In the genomic region with DNA sequence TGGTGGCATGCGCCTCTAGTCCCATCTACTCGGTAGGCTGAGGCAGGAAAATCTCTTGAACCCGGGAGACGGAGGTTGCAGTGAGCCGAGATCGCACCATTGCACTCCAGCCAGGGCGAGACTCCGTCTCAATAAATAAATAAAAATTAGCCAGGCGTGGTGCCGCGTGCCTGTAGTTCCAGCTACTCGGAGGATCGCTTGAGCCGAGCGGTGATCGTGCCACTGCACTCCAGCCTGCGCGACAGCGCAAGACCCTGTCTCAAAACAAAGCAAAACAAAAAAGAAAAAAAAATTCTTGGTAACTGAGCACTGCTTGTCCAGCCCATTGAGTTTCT, we compare ENCODE assay signal across 6 cellular contexts. TPM values are rescaled to one million over a fixed set of nuclear protein-coding genes. Genes with fewer than 3 reads are reported as not detected.
DNase-seq lines count a peak whose midpoint lies in the region; ATAC-seq and TF ChIP-seq lines count a peak whose summit lies in the region.

No MANE protein-coding gene starts in this region.

- DNase-seq in CD14-positive monocyte (ENCODE audit: low spot score): no peak
- DNase-seq in lung (ENCODE audit: low spot score): no peak
- DNase-seq in NCI-H2107 treated with DMSO at 0.1 percent for 48 hours (lab: John Stamatoyannopoulos, UW; ENCODE audit: unreplicated experiment): no peak
- no peak for DNase-seq in ecto neural progenitor cell (ENCODE audit: low spot score)
- no peak for DNase-seq in SIG-M5 treated with dmso at 0.1 percent for 504 hours (lab: John Stamatoyannopoulos, UW; ENCODE audit: unreplicated experiment)

- ATAC-seq in activated T-helper 17 cell treated with anti-CD3 and anti-CD28 coated beads, Interleukin-2, amount 50 U/mL, for 72 hours (replicated peaks): no peak
- peak; percentile 4 for ATAC-seq in lung (ENCODE audit: insufficient read depth, low FRiP score)

- peaks cover 3 to 5% of the 10 kb centered on the region in 2 donors for H3K4me1 ChIP-seq in lung (ENCODE audit: control insufficient read depth in 2 of 2, insufficient read depth in 2 of 2, low read length in 2 of 2)

- H3K9me3 Mint-ChIP-seq in CD14-positive monocyte: peaks cover 0 to 2% (median 0%) of the 10 kb centered on the region in 7 donors
- no peaks in the 10 kb centered on the region for H3K9me3 Mint-ChIP-seq in activated T-helper 17 cell treated with anti-CD3 and anti-CD28 coated beads, Interleukin-2, amount 50 U/mL, for 72 hours

- H3K4me1 Mint-ChIP-seq in CD14-positive monocyte: peaks cover 35% of the 10 kb centered on the region
- H3K4me1 Mint-ChIP-seq in activated T-helper 17 cell treated with anti-CD3 and anti-CD28 coated beads, Interleukin-2, amount 50 U/mL, for 72 hours: peaks cover 25% of the 10 kb centered on the region

- peak overlapping the region; percentile 91 to 96 for H3K27ac ChIP-seq in lung (ENCODE audit: low read depth in 1 of 2, low read length in 1 of 2)

- peak overlapping the region; percentile 97 to 98 for H3K4me3 Mint-ChIP-seq in CD14-positive monocyte
- peak overlapping the region; percentile 100 for H3K4me3 Mint-ChIP-seq in activated T-helper 17 cell treated with anti-CD3 and anti-CD28 coated beads, Interleukin-2, amount 50 U/mL, for 72 hours

- TF ChIP-seq CTCF in CD14-positive monocyte (IDR thresholded peaks at IDR 0.05) (no peak), lung (IDR thresholded peaks at IDR 0.05; ENCODE audit: control extremely low read depth, extremely low read depth) (no peak)

- H3K27me3 Mint-ChIP-seq in CD14-positive monocyte (ENCODE audit: low read depth in 3 of 3): peaks cover 0 to 2% (median 0%) of the 10 kb centered on the region in 3 donors
- no peaks in the 10 kb centered on the region for H3K27me3 Mint-ChIP-seq in activated T-helper 17 cell treated with anti-CD3 and anti-CD28 coated beads, Interleukin-2, amount 50 U/mL, for 72 hours

- no peaks in the 10 kb centered on the region for H3K9me3 ChIP-seq in lung (ENCODE audit: control insufficient read depth in 2 of 2, insufficient read depth in 1 of 2, low read length in 1 of 2)

- 14 to 22% methylated on average over 19 of the region's 19 CpGs for WGBS in lung, 2 donors

- intact Hi-C loops in CD14-positive monocyte (cut with micrococcal nuclease): no loop called here

- H3K27me3 ChIP-seq in lung (ENCODE audit: control insufficient read depth, insufficient read depth): no peaks in the 10 kb centered on the region

- peak overlapping the region; percentile 94 to 100 (median 99) for H3K27ac Mint-ChIP-seq in CD14-positive monocyte
- peak overlapping the region; percentile 98 for H3K27ac Mint-ChIP-seq in activated T-helper 17 cell treated with anti-CD3 and anti-CD28 coated beads, Interleukin-2, amount 50 U/mL, for 72 hours

- peaks cover 30 to 44% of the 10 kb centered on the region in 2 donors for H3K36me3 ChIP-seq in lung (ENCODE audit: control insufficient read depth in 2 of 2, insufficient read depth in 2 of 2, low read length in 2 of 2)

- H3K36me3 Mint-ChIP-seq in CD14-positive monocyte: peaks cover 61 to 65% of the 10 kb centered on the region in 2 donors
- H3K36me3 Mint-ChIP-seq in activated T-helper 17 cell treated with anti-CD3 and anti-CD28 coated beads, Interleukin-2, amount 50 U/mL, for 72 hours (ENCODE audit: low read depth): peaks cover 90% of the 10 kb centered on the region

- H3K4me3 ChIP-seq in lung: peak overlapping the region; percentile 45

RNA-seq across cellular contexts. Expression of a gene that starts 0.7 kb away (rescaled TPM):
- 10 to 100 TPM; 11.2 to 13.3 TPM for polyA plus RNA-seq in CD14-positive monocyte
- total RNA-seq in activated T-helper 17 cell treated with anti-CD3 and anti-CD28 coated beads, Interleukin-2, amount 50 U/mL, for 72 hours: 10 to 100 TPM; 38.8 TPM
- 10 to 100 TPM; 15.0 to 25.5 TPM for total RNA-seq in lung
- 10 to 100 TPM; 16.6 to 17.9 TPM for polyA plus RNA-seq in lung

RNA-seq across cellular contexts. Expression of a gene that starts 9.4 kb away (rescaled TPM):
- polyA plus RNA-seq in CD14-positive monocyte (not detected), lung (1 to 10 TPM; 1.5 to 1.9 TPM)
- 1 to 10 TPM; 3.0 to 3.4 TPM for total RNA-seq in activated T-helper 17 cell treated with anti-CD3 and anti-CD28 coated beads, Interleukin-2, amount 50 U/mL, for 72 hours
- 1 to 10 TPM in 1 of 2 donors, under 1 TPM in 1; 0.60 to 1.7 TPM for total RNA-seq in lung

RNA-seq across cellular contexts. Expression of a gene that starts 16.4 kb away (rescaled TPM):
- polyA plus RNA-seq in CD14-positive monocyte (10 to 100 TPM; 58.3 to 86.6 TPM), lung (10 to 100 TPM; 58.3 to 95.7 TPM)
- total RNA-seq in activated T-helper 17 cell treated with anti-CD3 and anti-CD28 coated beads, Interleukin-2, amount 50 U/mL, for 72 hours: 10 to 100 TPM; 76.9 to 85.8 TPM
- 100 to 1,000 TPM in 1 of 2 donors, 10 to 100 TPM in 1; 85.3 to 104 TPM for total RNA-seq in lung

RNA-seq across cellular contexts. Expression of a gene that starts 16.6 kb away (rescaled TPM):
- polyA plus RNA-seq in CD14-positive monocyte: 100 to 1,000 TPM; 207 to 246 TPM
- total RNA-seq in activated T-helper 17 cell treated with anti-CD3 and anti-CD28 coated beads, Interleukin-2, amount 50 U/mL, for 72 hours: 10 to 100 TPM; 48.1 to 63.9 TPM
- total RNA-seq in lung: 10 to 100 TPM; 35.4 to 57.9 TPM
- polyA plus RNA-seq in lung: 100 to 1,000 TPM; 133 to 365 TPM

RNA-seq across cellular contexts. Expression of a gene that starts 24.7 kb away (rescaled TPM):
- 10 to 100 TPM in 1 of 2 donors, 1 to 10 TPM in 1; 9.8 to 12.6 TPM for polyA plus RNA-seq in CD14-positive monocyte
- total RNA-seq in activated T-helper 17 cell treated with anti-CD3 and anti-CD28 coated beads, Interleukin-2, amount 50 U/mL, for 72 hours: 10 to 100 TPM; 22.9 to 30.6 TPM
- total RNA-seq in lung: 10 to 100 TPM in 1 of 2 donors, 1 to 10 TPM in 1; 9.0 to 14.9 TPM
- 10 to 100 TPM; 13.2 to 25.8 TPM for polyA plus RNA-seq in lung
